Comparison of ENCODE assay signal across 28 cellular contexts in genomic region chr17:80948091-80948960, GRCh38. TPM values are rescaled to one million over a fixed set of nuclear protein-coding genes. Genes with fewer than 3 reads are reported as not detected.
DNase-seq lines count a peak whose midpoint lies in the region; ATAC-seq and TF ChIP-seq lines count a peak whose summit lies in the region.
"Had no signal": no experiment of that assay in that cellular context is flagged by ENCODE, and none has a peak within 500 bp of the region (broad histone marks: within the 10 kb centered on the region; RNA-seq: fewer than 3 reads in every experiment).

No MANE protein-coding gene starts in this region.

- H3K4me1 ChIP-seq in right atrium auricular region (peaks cover 0 to 8% of the 10 kb centered on the region in 2 donors), left lung (no peaks in the 10 kb centered on the region), upper lobe of right lung (no peaks in the 10 kb centered on the region), H9 (ENCODE audit: insufficient read depth, low read length) (no peaks in the 10 kb centered on the region)

- H3K23ac ChIP-seq in H9 (ENCODE audit: insufficient read length, low read depth, low read length): no peak overlapping the region

- intact Hi-C loops in Right ventricle myocardium superior (cut with DNase I): no loop called here
- intact Hi-C loops in left lung (cut with DNase I): no loop called here
- intact Hi-C loops in upper lobe of right lung (cut with DNase I): no loop called here

- H3K4me2 ChIP-seq in H9 (ENCODE audit: insufficient read depth, insufficient read length, low read length): no peak overlapping the region
- H3K4me2 ChIP-seq: smooth muscle cell had no signal

- CTCF ChIA-PET in WTC11 (lab: Charles Lee): interaction anchor here (0.8 kb wide), 1 partner anchor 11 kb away, joined by 3 read pairs; no protein-coding TSS in a partner anchor

- H3K36me3 Mint-ChIP-seq in WTC11: peaks cover 17% of the 10 kb centered on the region
- peaks cover 14 to 22% (median 17%) of the 10 kb centered on the region in 3 experiments for H3K36me3 Mint-ChIP-seq in H9 (ENCODE audit: insufficient read depth in 1 of 3, low read depth in 3 of 3)

- H3K23me2 ChIP-seq in H9 (ENCODE audit: insufficient read length, low read depth, low read length, poor library complexity, severe bottlenecking): no peaks in the 10 kb centered on the region

- H3K27ac ChIP-seq in right atrium auricular region (no peak overlapping the region), left lung (no peak overlapping the region), upper lobe of right lung (peak overlapping the region; percentile 24), H9 (ENCODE audit: insufficient read length, low read depth, low read length) (no peak overlapping the region)
- H3K27ac ChIP-seq: heart right ventricle, SK-N-MC, transverse colon had no signal

- no peaks in the 10 kb centered on the region for H3K27me3 ChIP-seq in right atrium auricular region
- H3K27me3 ChIP-seq in left lung: no peaks in the 10 kb centered on the region
- no peaks in the 10 kb centered on the region for H3K27me3 ChIP-seq in upper lobe of right lung
- H3K27me3 ChIP-seq in H9 (ENCODE audit: insufficient read depth, low read length): no peaks in the 10 kb centered on the region
- H3K27me3 ChIP-seq: heart right ventricle, MG63, transverse colon had no signal

- H2BK12ac ChIP-seq in H9 (ENCODE audit: insufficient read length, low read depth, low read length): no peak overlapping the region

- no peak overlapping the region for H3K4me3 ChIP-seq in right atrium auricular region
- no peak overlapping the region for H3K4me3 ChIP-seq in left lung
- H3K4me3 ChIP-seq in upper lobe of right lung: no peak overlapping the region
- H3K4me3 ChIP-seq: heart right ventricle, MG63, SK-N-MC, smooth muscle cell, transverse colon had no signal

- ATAC-seq in Right ventricle myocardium superior (ENCODE audit: poor library complexity) (peak; percentile 32), WTC11 (no peak), left lung (peak; percentile 18), upper lobe of right lung (peak; percentile 24), GM21576 (IDR thresholded peaks at IDR 0.05; ENCODE audit: unreplicated experiment) (no peak)
- ATAC-seq: activated T-cell treated with anti-CD3 and anti-CD28 coated beads, Interleukin-2, amount 50 U/mL, for 4 hours; T-helper 17 cell had no signal

- no peak overlapping the region for H4K8ac ChIP-seq in H9 (replicated peaks; ENCODE audit: insufficient read length, low read depth, low read length)

- H3K9me3 Mint-ChIP-seq in WTC11: peaks cover 8% of the 10 kb centered on the region
- no peaks in the 10 kb centered on the region for H3K9me3 Mint-ChIP-seq in H9
- H3K9me3 Mint-ChIP-seq: activated CD4-positive, alpha-beta T cell treated with anti-CD3 and anti-CD28 coated beads, Interleukin-2, amount 10 ng/mL, durations not matched to agents 24 days and 14 days; activated T-cell treated with anti-CD3 and anti-CD28 coated beads, Interleukin-2, amount 50 U/mL, for 4 hours had no signal

- H3K27me3 Mint-ChIP-seq in WTC11 (ENCODE audit: low read depth): no peaks in the 10 kb centered on the region
- no peaks in the 10 kb centered on the region for H3K27me3 Mint-ChIP-seq in H9 (ENCODE audit: low read depth)
- H3K27me3 Mint-ChIP-seq: activated CD4-positive, alpha-beta T cell treated with anti-CD3 and anti-CD28 coated beads, Interleukin-2, amount 10 ng/mL, durations not matched to agents 24 days and 14 days; activated naive CD4-positive, alpha-beta T cell treated with anti-CD3 and anti-CD28 coated beads, Interleukin-2, amount 10 ng/mL, durations not matched to agents 7 days and 5 days; B cell; T-helper 17 cell had no signal

- no peak overlapping the region for H4K5ac ChIP-seq in H9 (ENCODE audit: insufficient read length, low read depth, low read length)

- no peak overlapping the region for H2BK120ac ChIP-seq in H9 (ENCODE audit: low read depth, low read length, poor library complexity, severe bottlenecking)

- no peak overlapping the region for H2AFZ ChIP-seq in H9 (ENCODE audit: low read length)

- no peak overlapping the region for H2AK5ac ChIP-seq in H9 (ENCODE audit: insufficient read length, low read length)

- H3K18ac ChIP-seq in H9 (ENCODE audit: insufficient read length, low read depth, low read length): no peak overlapping the region

- no peak overlapping the region for H3K4ac ChIP-seq in H9 (ENCODE audit: low read depth, low read length)

- H2BK15ac ChIP-seq in H9 (ENCODE audit: low read depth, low read length): no peak overlapping the region

- DNase-seq in Right ventricle myocardium superior (peak; percentile 40), right atrium auricular region (ENCODE audit: low spot score) (no peak), WTC11 (ENCODE audit: low spot score) (peak; percentile 11), left lung (peak; percentile 24 to 70), upper lobe of right lung (peak; percentile 68), H9 (no peak)
- DNase-seq in stimulated activated CD4-positive, alpha-beta T cell treated with anti-CD3 and anti-CD28 coated beads, Interleukin-2, amount 100 ng/mL, for 24 hours: no peak
- DNase-seq: activated CD4-positive, alpha-beta T cell treated with anti-CD3 and anti-CD28 coated beads, Interleukin-2, amount 10 ng/mL, durations not matched to agents 24 days and 14 days; activated naive CD4-positive, alpha-beta T cell treated with anti-CD3 and anti-CD28 coated beads, Interleukin-2, amount 10 ng/mL, durations not matched to agents 7 days and 5 days; activated T-cell treated with anti-CD3 and anti-CD28 coated beads, Interleukin-2, amount 50 U/mL, for 4 hours; amniotic stem cell; COR-L47; KG1; kidney glomerular epithelial cell; mesenchymal stem cell; MG63; NCI-H1105 treated with DMSO at 0.1 percent for 48 hours; NCI-H2029; NCI-H2227 treated with DMSO at 0.1 percent for 48 hours; NCI-H69; stimulated activated CD4-positive, alpha-beta T cell treated with anti-CD3 and anti-CD28 coated beads, Interleukin-2, amount 100 ng/mL, for 48 hours; transverse colon had no signal

- H4K91ac ChIP-seq in H9 (ENCODE audit: insufficient read length, low read depth, low read length): no peak overlapping the region

- H3K56ac ChIP-seq in H9 (ENCODE audit: insufficient read length, low read depth, low read length): no peak overlapping the region

- POLR2A ChIA-PET in WTC11 (lab: Charles Lee): no interaction called here

- H3K79me1 ChIP-seq in H9 (ENCODE audit: insufficient read depth, low read depth, low read length, poor library complexity, severe bottlenecking): no peaks in the 10 kb centered on the region

- H3K14ac ChIP-seq in H9 (ENCODE audit: insufficient read depth, low read length): no peak overlapping the region

- no peak overlapping the region for H3T11ph ChIP-seq in H9 (ENCODE audit: low read length)

- no peak overlapping the region for H3K27ac Mint-ChIP-seq in WTC11
- H3K27ac Mint-ChIP-seq in H9: no peak overlapping the region; a peak in 1 of 7 replicates
- H3K27ac Mint-ChIP-seq: activated CD4-positive, alpha-beta T cell treated with anti-CD3 and anti-CD28 coated beads, Interleukin-2, amount 10 ng/mL, durations not matched to agents 24 days and 14 days; B cell; T-helper 17 cell had no signal

- H2BK5ac ChIP-seq in H9 (ENCODE audit: insufficient read length, low read length): no peak overlapping the region

- H3K9me3 ChIP-seq in right atrium auricular region (no peaks in the 10 kb centered on the region), left lung (no peaks in the 10 kb centered on the region), upper lobe of right lung (no peaks in the 10 kb centered on the region), H9 (ENCODE audit: control insufficient read depth, low read depth, low read length) (no peaks in the 10 kb centered on the region)
- H3K9me3 ChIP-seq: MG63, transverse colon had no signal

- H4K20me1 ChIP-seq in H9 (ENCODE audit: control insufficient read depth, insufficient read depth, insufficient read length): no peaks in the 10 kb centered on the region

- no peak overlapping the region for H2BK20ac ChIP-seq in H9 (ENCODE audit: low read depth, low read length, poor library complexity, severe bottlenecking)

- H3K4me3 Mint-ChIP-seq in WTC11: no peak overlapping the region
- H3K4me3 Mint-ChIP-seq in H9: no peak overlapping the region
- H3K4me3 Mint-ChIP-seq: activated CD4-positive, alpha-beta T cell treated with anti-CD3 and anti-CD28 coated beads, Interleukin-2, amount 10 ng/mL, durations not matched to agents 24 days and 14 days; activated naive CD4-positive, alpha-beta T cell treated with anti-CD3 and anti-CD28 coated beads, Interleukin-2, amount 10 ng/mL, durations not matched to agents 7 days and 5 days; activated T-cell treated with anti-CD3 and anti-CD28 coated beads, Interleukin-2, amount 50 U/mL, for 4 hours; B cell; T-helper 17 cell had no signal

- H3K79me2 ChIP-seq in H9 (ENCODE audit: insufficient read depth, low read length): no peaks in the 10 kb centered on the region

- TF ChIP-seq CTCF in right atrium auricular region (IDR thresholded peaks at IDR 0.05) (no peak), WTC11 (IDR thresholded peaks at IDR 0.05) (no peak), left lung (IDR thresholded peaks at IDR 0.05) (no peak), upper lobe of right lung (IDR thresholded peaks at IDR 0.05) (no peak), H9 (conservative IDR thresholded peaks at IDR 0.05) (no peak)

- WGBS in H9 (ENCODE audit: extremely low coverage, insufficient read length, low lambda C conversion rate): no CpG with 5 or more reads among the region's 46 CpGs

- no peak overlapping the region for H3K9ac ChIP-seq in H9 (ENCODE audit: extremely low read depth, insufficient read length, low read length)

- H3K4me1 Mint-ChIP-seq in WTC11 (no peaks in the 10 kb centered on the region), H9 (no peaks in the 10 kb centered on the region)

- peaks cover 30% of the 10 kb centered on the region for H3K36me3 ChIP-seq in right atrium auricular region
- peaks cover 0 to 64% of the 10 kb centered on the region in 2 donors for H3K36me3 ChIP-seq in left lung
- H3K36me3 ChIP-seq in upper lobe of right lung: peaks cover 28% of the 10 kb centered on the region

TF ChIP-seq in WTC11, 78 proteins besides CTCF, POLR2A, EP300 and RAD21 (continues in another document):
- no peak for TF ChIP-seq TEAD1 (CRISPR knock-in tag; IDR thresholded peaks at IDR 0.05)

RNA-seq across cellular contexts. Expression of gene CHMP6, which starts 43.3 kb away (rescaled TPM):
- 13.6 TPM for total RNA-seq in Right ventricle myocardium superior
- total RNA-seq in right atrium auricular region: 10 to 100 TPM; 12.9 to 17.5 TPM
- total RNA-seq in WTC11 (2021): 15.0 to 23.1 TPM (median 19.6 TPM) in 3 replicates
- 10 to 100 TPM; 28.2 to 32.7 TPM for total RNA-seq in left lung
- total RNA-seq in upper lobe of right lung: 29.9 TPM
- total RNA-seq in H9 (2021): 23.4 and 25.0 TPM in 2 replicates

Comparison
In these comparisons a context has a peak if more than half of its experiments do, and no peak if none do; other contexts are left out.
1. DNase-seq: peak in Right ventricle myocardium superior (single experiment), WTC11 (single experiment), left lung (2 of 2) and upper lobe of right lung (single experiment); none in right atrium auricular region (single experiment), H9 (single experiment) and stimulated activated CD4-positive, alpha-beta T cell treated with anti-CD3 and anti-CD28 coated beads, Interleukin-2, amount 100 ng/mL, for 24 hours (0 of 2).
2. ATAC-seq: peak in Right ventricle myocardium superior (single experiment), left lung (single experiment) and upper lobe of right lung (single experiment); none in WTC11 (single experiment) and GM21576 (single experiment).